ENCODE assay signal across 8 cellular contexts in genomic region chr4:182917182-182918043, GRCh38. TPM values are rescaled to one million over a fixed set of nuclear protein-coding genes. Genes with fewer than 3 reads are reported as not detected.
DNase-seq lines count a peak whose midpoint lies in the region; ATAC-seq and TF ChIP-seq lines count a peak whose summit lies in the region.

DCTD (minus strand) TSS chr4:182917386; CDS start chr4:182915568, 1,818 bp downstream.

- intact Hi-C loops in ovary (cut with DNase I), result loop anchor here in 1 of 4 donors (10.0 kb wide), 1 partner anchor 177 kb away; the partner anchor contains the start of gene WWC2
- intact Hi-C loops in thyroid gland (cut with DNase I), result no loop called here

- H3K27ac ChIP-seq in HL-60 (replicated peaks) (peak within 1 kb of the TSS; percentile 78), ovary (peak within 1 kb of the TSS; percentile 76 to 98), thyroid gland (peak within 1 kb of the TSS; percentile 85 to 98 (median 96))

- ATAC-seq in GM19463 (IDR thresholded peaks at IDR 0.05; ENCODE audit: unreplicated experiment) (peak; percentile 71), SK-N-SH treated with all-trans-retinoic acid at 6 μM for 48 hours (peak; percentile 80)

- TF ChIP-seq CTCF in HL-60 (IDR thresholded peaks at IDR 0.05; ENCODE audit: insufficient read depth, low read length), result no peak
- TF ChIP-seq CTCF in ovary (IDR thresholded peaks at IDR 0.05), result peak in 1 of 3 donors; percentile 11
- peak in 3 of 6 experiments; percentile 8 to 32 (median 20) for TF ChIP-seq CTCF in thyroid gland (IDR thresholded peaks at IDR 0.05)

- H3K4me1 ChIP-seq in ovary (ENCODE audit: insufficient read depth), result peaks cover 4% of the 10 kb centered on the region
- peaks cover 22 to 24% of the 10 kb centered on the region in 2 donors for H3K4me1 ChIP-seq in thyroid gland

- H3K36me3 ChIP-seq in ovary (no peaks in the 10 kb centered on the region), thyroid gland (peaks cover 12 to 13% of the 10 kb centered on the region in 2 donors)

- TF ChIP-seq EP300 in ovary (IDR thresholded peaks at IDR 0.05), result no peak

- peak; percentile 55 for DNase-seq in DMS153 (lab: John Stamatoyannopoulos, UW)
- DNase-seq in HL-60 (ENCODE audit: low read depth in 1 of 2, low spot score in 1 of 2), result peak; percentile 23 to 56
- peak; percentile 84 for DNase-seq in activated naive CD4-positive, alpha-beta T cell treated with anti-CD3 and anti-CD28 coated beads, Interleukin-2, amount 50 U/mL, for 16 hours
- peak; percentile 75 for DNase-seq in glomerular visceral epithelial cell (ENCODE audit: extremely low spot score)
- peak; percentile 76 to 87 (median 82) for DNase-seq in ovary
- DNase-seq in thyroid gland, result peak; percentile 79

- 0 to 1% (median 0%) methylated on average over 18 to 106 of the region's 106 CpGs for WGBS in ovary, 3 donors
- WGBS in thyroid gland, 2 donors, result 0% methylated on average over 15 to 22 of the region's 106 CpGs

- peaks cover 4% of the 10 kb centered on the region for H3K27me3 ChIP-seq in HL-60 (ENCODE audit: insufficient read depth, poor library complexity, severe bottlenecking)
- H3K27me3 ChIP-seq in ovary, result no peaks in the 10 kb centered on the region
- no peaks in the 10 kb centered on the region for H3K27me3 ChIP-seq in thyroid gland

- H3K9me3 ChIP-seq in ovary (no peaks in the 10 kb centered on the region), thyroid gland (no peaks in the 10 kb centered on the region)

- H3K4me3 ChIP-seq in HL-60 (replicated peaks; ENCODE audit: insufficient read depth, low read length) (peak within 1 kb of the TSS; percentile 62), ovary (peak within 1 kb of the TSS; percentile 84), thyroid gland (replicated peaks in 1 of 3) (peak within 1 kb of the TSS; percentile 20 to 76 (median 58))

- peak; percentile 28 for TF ChIP-seq POLR2A in ovary (IDR thresholded peaks at IDR 0.05)
- peak in 1 of 2 donors; percentile 80 for TF ChIP-seq POLR2A in thyroid gland (IDR thresholded peaks at IDR 0.05)

TF ChIP-seq in SK-N-SH treated with all-trans-retinoic acid at 6 μM for 48 hours, 23 proteins besides CTCF, POLR2A, EP300 and RAD21:
- TF ChIP-seq RARB (CRISPR knock-in tag; IDR thresholded peaks at IDR 0.05) (no peak), ARNTL (CRISPR knock-in tag; IDR thresholded peaks at IDR 0.05; ENCODE audit: borderline replicate concordance, low read depth) (no peak), BACH2 (CRISPR knock-in tag; IDR thresholded peaks at IDR 0.05; ENCODE audit: borderline replicate concordance) (no peak), ZNF565 (CRISPR knock-in tag; conservative IDR thresholded peaks at IDR 0.05; ENCODE audit: low read depth) (no peak), PPARA (CRISPR knock-in tag; IDR thresholded peaks at IDR 0.05; ENCODE audit: borderline replicate concordance) (no peak), ISL1 (CRISPR knock-in tag; IDR thresholded peaks at IDR 0.05) (no peak), ZFP3 (CRISPR knock-in tag; IDR thresholded peaks at IDR 0.05) (no peak), ZNF70 (CRISPR knock-in tag; IDR thresholded peaks at IDR 0.05) (no peak), TOX (CRISPR knock-in tag; IDR thresholded peaks at IDR 0.05; ENCODE audit: borderline replicate concordance) (no peak), SNAI2 (CRISPR knock-in tag; IDR thresholded peaks at IDR 0.05) (no peak), ZFP30 (CRISPR knock-in tag; IDR thresholded peaks at IDR 0.05) (no peak), GLIS3 (CRISPR knock-in tag; IDR thresholded peaks at IDR 0.05) (no peak), ZNF8 (CRISPR knock-in tag; IDR thresholded peaks at IDR 0.05) (no peak), POU6F1 (CRISPR knock-in tag; IDR thresholded peaks at IDR 0.05; ENCODE audit: borderline replicate concordance, low read depth) (no peak), ZC3H10 (CRISPR knock-in tag; IDR thresholded peaks at IDR 0.05) (no peak), CSRNP3 (CRISPR knock-in tag; IDR thresholded peaks at IDR 0.05) (no peak), CREB5 (CRISPR knock-in tag; IDR thresholded peaks at IDR 0.05; ENCODE audit: low read depth) (no peak), CSDC2 (CRISPR knock-in tag; IDR thresholded peaks at IDR 0.05) (no peak), ESRRG (CRISPR knock-in tag; IDR thresholded peaks at IDR 0.05) (no peak)
TF ChIP-seq in SK-N-SH treated with all-trans-retinoic acid at 6 μM for 48 hours: peak in this region for 0.

RNA-seq across cellular contexts. Expression of gene DCTD, which starts in this region (rescaled TPM):
- 10 to 100 TPM; 34.1 to 99.3 (median 91.6) TPM for total RNA-seq in ovary
- polyA plus RNA-seq in ovary, result 100 to 1,000 TPM in 1 of 2 donors, 10 to 100 TPM in 1; 69.5 to 272 TPM
- 100 to 1,000 TPM in 3 of 4 donors, 10 to 100 TPM in 1; 99.3 to 150 (median 119) TPM for total RNA-seq in thyroid gland

Comparison
In these comparisons a context has a peak if more than half of its experiments do, and no peak if none do; other contexts are left out.
1. Peak in every context shown above with its lines: DNase-seq, ATAC-seq, H3K4me3 ChIP-seq and H3K27ac ChIP-seq.